18 cellular contexts compared by ENCODE assay signal in genomic region chrX:143094501-143095110, GRCh38.
"Had no signal": no experiment of that assay in that cellular context is flagged by ENCODE, and none has a peak within 500 bp of the region (broad histone marks: within the 10 kb centered on the region; RNA-seq: fewer than 3 reads in every experiment).

No MANE protein-coding gene starts in this region.

- DNase-seq: dorsolateral prefrontal cortex; effector CD4-positive, alpha-beta T cell; foreskin fibroblast; gastrocnemius medialis; head of caudate nucleus; hippocampal formation; mucosa of descending colon; naive B cell; sigmoid colon; stimulated activated CD4-positive, alpha-beta T cell treated with anti-CD3 and anti-CD28 coated beads, Interleukin-2, amount 100 ng/mL, for 24 hours; stimulated activated CD4-positive, alpha-beta T cell treated with anti-CD3 and anti-CD28 coated beads, Interleukin-4, amount 100 ng/mL, for 24 hours; stimulated activated naive CD8-positive, alpha-beta T cell treated with anti-CD3 and anti-CD28 coated beads, Interleukin-15, Interleukin-2, amounts not matched to agents 100 U/mL and 50 U/mL, for 24 hours; substantia nigra; testis; tibial artery had no signal

- H3K4me3 ChIP-seq: dorsolateral prefrontal cortex, gastrocnemius medialis, lung, mucosa of descending colon, prostate gland, sigmoid colon, testis, tibial artery had no signal

- H3K27ac ChIP-seq: dorsolateral prefrontal cortex, gastrocnemius medialis, neutrophil, prostate gland, sigmoid colon, testis, tibial artery had no signal
